1 cellular context compared by ENCODE assay signal in genomic region chr3:121883507-121883906, GRCh38.
TF ChIP-seq lines count a peak whose summit lies in the region.

No MANE protein-coding gene starts in this region.

TF ChIP-seq in endothelial cell of umbilical vein, 7 proteins besides CTCF, POLR2A, EP300 and RAD21:
- TF ChIP-seq EZH2 (IDR thresholded peaks at IDR 0.05; ENCODE audit: borderline replicate concordance, low read depth, low read length, severe bottlenecking) (no peak), MYC (IDR thresholded peaks at IDR 0.05; ENCODE audit: low read depth, low read length) (no peak), JUN (IDR thresholded peaks at IDR 0.05; ENCODE audit: borderline replicate concordance, insufficient read depth, insufficient read length, low read depth) (no peak), MAX (IDR thresholded peaks at IDR 0.05; ENCODE audit: insufficient read depth, insufficient read length) (no peak), GATA2 (IDR thresholded peaks at IDR 0.05; ENCODE audit: insufficient read depth, insufficient read length, low read depth, low read length) (no peak), POLR2AphosphoS5 (IDR thresholded peaks at IDR 0.05; ENCODE audit: insufficient read depth, low read depth, low read length) (no peak), FOS (IDR thresholded peaks at IDR 0.05; ENCODE audit: borderline replicate concordance, insufficient read depth, low read length) (no peak)
